Comparison of ENCODE assay signal across 19 cellular contexts in the genomic region with DNA sequence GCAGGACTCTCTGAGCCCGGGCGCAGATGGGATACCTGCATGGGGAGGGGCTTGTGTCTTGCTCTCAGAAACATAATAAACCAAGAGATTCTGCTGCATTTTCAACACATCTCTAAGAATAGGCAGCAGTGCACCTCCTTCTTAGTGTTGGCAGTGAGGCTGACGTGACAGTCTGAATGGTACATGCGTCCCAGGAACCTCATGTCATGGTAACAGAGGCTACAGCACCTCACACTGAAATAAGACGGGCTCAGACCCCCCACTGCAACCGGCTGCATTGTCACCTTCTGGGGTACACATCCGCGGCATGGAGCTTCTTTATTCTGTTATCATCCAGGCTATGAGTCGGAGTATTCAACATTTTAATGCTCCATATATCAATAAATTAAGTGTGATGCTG.
"Had no signal": no experiment of that assay in that cellular context is flagged by ENCODE, and none has a peak within 500 bp of the region (broad histone marks: within the 10 kb centered on the region; RNA-seq: fewer than 3 reads in every experiment).

No MANE protein-coding gene starts in this region.

- H3K27ac ChIP-seq: neural progenitor cell, neutrophil, ovary, pancreas, parathyroid adenoma, prostate gland, psoas muscle, right atrium auricular region, right lobe of liver, sigmoid colon, skin epidermis, spleen had no signal

- H3K9ac ChIP-seq: neural progenitor cell, parathyroid adenoma had no signal

- H3K27me3 ChIP-seq: neural progenitor cell, neutrophil, ovary, pancreas, right atrium auricular region, right lobe of liver, sigmoid colon, spleen had no signal

- ATAC-seq: naive thymus-derived CD4-positive, alpha-beta T cell; naive thymus-derived CD8-positive, alpha-beta T cell; natural killer cell; natural killer cell treated with Interleukin-12 subunit alpha and Interleukin-12 subunit beta and Interleukin-15 and Interleukin-18, amount 100 ng/mL, for 72 hours; pancreas; psoas muscle; right cardiac atrium; right lobe of liver; sciatic nerve had no signal

- H2AFZ ChIP-seq: neural progenitor cell, parathyroid adenoma had no signal

- H3K9me3 ChIP-seq: neutrophil, ovary, pancreas, prostate gland, psoas muscle, right atrium auricular region, right lobe of liver, sigmoid colon, spleen had no signal

- H3K4me2 ChIP-seq: neural progenitor cell, smooth muscle cell had no signal

- H3K4me3 ChIP-seq: neural progenitor cell, ovary, pancreas, prostate gland, psoas muscle, right atrium auricular region, right lobe of liver, sigmoid colon, skin epidermis, smooth muscle cell, spleen had no signal

- H3K79me2 ChIP-seq: parathyroid adenoma had no signal

- H3K36me3 ChIP-seq: neural progenitor cell, neutrophil, ovary, pancreas, prostate gland, right atrium auricular region, right lobe of liver, sigmoid colon, spleen had no signal
